Comparison of ENCODE assay signal across 18 cellular contexts in the genomic region with DNA sequence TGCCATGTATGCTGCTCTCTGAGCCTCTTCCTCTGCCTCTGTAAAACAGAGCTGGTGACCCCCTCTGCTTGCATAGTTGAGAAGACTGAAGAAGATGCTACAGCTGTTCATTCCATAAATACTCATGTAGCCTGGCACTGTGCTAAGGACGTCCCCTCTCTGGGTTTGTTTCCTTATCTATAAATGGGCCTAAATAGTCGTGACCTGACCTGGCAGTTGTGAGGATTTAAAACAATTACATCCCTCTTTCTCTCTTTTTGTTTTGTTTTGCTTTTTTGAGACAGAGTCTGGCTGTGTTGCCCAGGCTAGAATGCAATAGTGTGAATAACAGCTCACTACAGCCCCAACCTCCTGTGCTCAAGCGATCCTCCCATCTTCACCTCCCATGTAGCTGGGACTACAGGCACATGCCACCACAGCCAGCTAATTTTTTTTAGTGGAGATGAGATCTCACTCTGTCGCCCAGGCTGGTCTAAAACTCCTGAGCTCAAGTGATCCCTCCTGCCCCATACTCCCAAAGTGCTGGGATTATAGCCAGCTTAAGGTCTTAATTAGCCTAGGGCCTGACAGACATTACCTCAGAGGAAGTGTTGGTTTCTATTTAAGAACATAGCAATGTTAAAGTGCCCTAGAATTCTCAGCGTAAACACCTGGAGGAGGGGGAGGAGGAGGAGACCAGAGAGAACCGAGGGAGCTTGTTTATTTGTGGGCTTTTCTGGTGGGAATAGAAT. TPM values are rescaled to one million over a fixed set of nuclear protein-coding genes. Genes with fewer than 3 reads are reported as not detected.
"Had no signal": no experiment of that assay in that cellular context is flagged by ENCODE, and none has a peak within 500 bp of the region (broad histone marks: within the 10 kb centered on the region; RNA-seq: fewer than 3 reads in every experiment).

No MANE protein-coding gene starts in this region.

- H3K27me3 ChIP-seq: brain microvascular endothelial cell, testis, upper lobe of right lung had no signal

- H3K4me3 ChIP-seq: mucosa of descending colon, testis, upper lobe of right lung had no signal

- H3K36me3 Mint-ChIP-seq: immature natural killer cell, T-cell had no signal

- DNase-seq: activated B cell treated with CpG ODN at 0.5 μM for 24 hours; activated CD4-positive, alpha-beta T cell treated with anti-CD3 and anti-CD28 coated beads, Interleukin-2, amount 50 U/mL, for 1 hour; activated T-cell treated with anti-CD3 and anti-CD28 coated beads, Interleukin-2, amount 50 U/mL, for 1 hour; amniotic stem cell; brain microvascular endothelial cell; immature natural killer cell; left colon; mucosa of descending colon; stimulated activated CD4-positive, alpha-beta T cell treated with anti-CD3 and anti-CD28 coated beads, Interleukin-15, amount 100 ng/mL, for 24 hours; stimulated activated CD4-positive, alpha-beta T cell treated with anti-CD3 and anti-CD28 coated beads, Interleukin-4, amount 100 ng/mL, for 4 hours; stimulated activated naive CD8-positive, alpha-beta T cell treated with anti-CD3 and anti-CD28 coated beads, Interleukin-15, amount 100 ng/mL, for 72 hours; T-cell; testis; upper lobe of right lung had no signal

- H3K27ac ChIP-seq: brain microvascular endothelial cell, testis, upper lobe of right lung had no signal

- H3K4me3 Mint-ChIP-seq: activated B cell treated with CpG ODN at 0.5 μM for 24 hours; dendritic cell treated with granulocyte-macrophage colony-stimulating factor and Interleukin-4, amounts not matched to agents 40 ng/mL and 50 ng/mL, for 4 days; immature natural killer cell; natural killer cell treated with Interleukin-12 subunit alpha and Interleukin-12 subunit beta and Interleukin-15 and Interleukin-18, amount 100 ng/mL, for 72 hours; stimulated activated naive CD8-positive, alpha-beta T cell treated with anti-CD3 and anti-CD28 coated beads, Interleukin-15, amount 100 ng/mL, for 72 hours; T-cell had no signal

- H3K27me3 Mint-ChIP-seq: activated B cell treated with CpG ODN at 0.5 μM for 24 hours; dendritic cell treated with granulocyte-macrophage colony-stimulating factor and Interleukin-4, amounts not matched to agents 40 ng/mL and 50 ng/mL, for 4 days; natural killer cell treated with Interleukin-12 subunit alpha and Interleukin-12 subunit beta and Interleukin-15 and Interleukin-18, amount 100 ng/mL, for 72 hours; stimulated activated naive CD8-positive, alpha-beta T cell treated with anti-CD3 and anti-CD28 coated beads, Interleukin-15, amount 100 ng/mL, for 72 hours; T-cell had no signal

- H3K27ac Mint-ChIP-seq: activated B cell treated with CpG ODN at 0.5 μM for 24 hours; dendritic cell treated with granulocyte-macrophage colony-stimulating factor and Interleukin-4, amounts not matched to agents 40 ng/mL and 50 ng/mL, for 4 days; natural killer cell treated with Interleukin-12 subunit alpha and Interleukin-12 subunit beta and Interleukin-15 and Interleukin-18, amount 100 ng/mL, for 72 hours; T-cell had no signal

- H3K9me3 Mint-ChIP-seq: activated B cell treated with CpG ODN at 0.5 μM for 24 hours; activated naive CD4-positive, alpha-beta T cell treated with anti-CD3 and anti-CD28 coated beads, Interleukin-2, amount 50 U/mL, for 72 hours; dendritic cell treated with granulocyte-macrophage colony-stimulating factor and Interleukin-4, amounts not matched to agents 40 ng/mL and 50 ng/mL, for 4 days; immature natural killer cell; natural killer cell treated with Interleukin-12 subunit alpha and Interleukin-12 subunit beta and Interleukin-15 and Interleukin-18, amount 100 ng/mL, for 72 hours; stimulated activated naive CD8-positive, alpha-beta T cell treated with anti-CD3 and anti-CD28 coated beads, Interleukin-15, amount 100 ng/mL, for 72 hours; T-cell had no signal

- H3K36me3 ChIP-seq: brain microvascular endothelial cell, upper lobe of right lung had no signal

- H3K9me3 ChIP-seq: mucosa of descending colon, testis, upper lobe of right lung had no signal

RNA-seq across cellular contexts. Expression of gene SYNE4, which starts 50.7 kb away (rescaled TPM):
- total RNA-seq: glomerular endothelial cell had no signal
- polyA plus RNA-seq: immature natural killer cell had no signal
